9 cellular contexts compared by ENCODE assay signal in the genomic region with DNA sequence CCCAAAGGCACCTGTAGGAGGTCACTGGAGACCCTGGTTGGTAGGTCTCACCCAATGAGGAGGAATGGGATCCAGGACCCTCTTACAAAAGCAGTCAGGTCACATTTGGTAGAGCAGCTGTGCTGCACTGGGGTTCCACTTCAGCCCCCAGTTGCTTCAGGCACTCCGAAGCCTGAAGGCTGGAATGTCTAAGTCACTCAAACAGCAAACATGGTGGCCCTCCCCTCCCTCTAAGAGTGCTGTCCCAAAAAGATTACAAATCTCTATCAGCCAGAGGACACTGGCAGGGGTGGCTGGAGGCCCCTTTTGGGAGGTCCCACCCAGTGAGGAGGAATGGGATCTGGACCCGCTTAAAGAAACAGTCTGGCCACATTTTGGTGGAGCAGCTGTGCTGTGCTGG. TPM values are rescaled to one million over a fixed set of nuclear protein-coding genes. Genes with fewer than 3 reads are reported as not detected.
"Had no signal": no experiment of that assay in that cellular context is flagged by ENCODE, and none has a peak within 500 bp of the region (broad histone marks: within the 10 kb centered on the region; RNA-seq: fewer than 3 reads in every experiment).

No MANE protein-coding gene starts in this region.

- H3K4me3 ChIP-seq: GM12878 had no signal

- ATAC-seq: GM12878 had no signal

- DNase-seq: GDM1, GF-D8 had no signal

- FAIRE-seq: G401.6, GM12878, GM12891, GM12892, GM18507, GM19239 had no signal

RNA-seq across cellular contexts. Expression of a gene that starts 17.7 kb away (rescaled TPM):
- total RNA-seq: G401, GM12878 had no signal
